ENCODE assay signal across 1 cellular context in genomic region chr13:57629821-57630235, GRCh38.
TF ChIP-seq lines count a peak whose summit lies in the region.

No MANE protein-coding gene starts in this region.

TF ChIP-seq in GM12878, 131 proteins besides CTCF, POLR2A, EP300 and RAD21 (continued from another document):
- TF ChIP-seq E4F1 (IDR thresholded peaks at IDR 0.05; ENCODE audit: borderline replicate concordance, partially characterized antibody), result no peak
- no peak for TF ChIP-seq IRF4 (IDR thresholded peaks at IDR 0.05; ENCODE audit: low read depth, low read length)
- no peak for TF ChIP-seq SMAD5 (IDR thresholded peaks at IDR 0.05; ENCODE audit: low read depth)
- TF ChIP-seq MAX (IDR thresholded peaks at IDR 0.05; ENCODE audit: low read depth, low read length), result no peak
- no peak for TF ChIP-seq USF1 (IDR thresholded peaks at IDR 0.05; ENCODE audit: borderline replicate concordance, extremely low read length, insufficient read depth, low read depth, low read length)
- no peak for TF ChIP-seq SREBF2 (IDR thresholded peaks at IDR 0.05; ENCODE audit: low read length)
- TF ChIP-seq TCF12 (IDR thresholded peaks at IDR 0.05; ENCODE audit: low read depth, low read length), result no peak
- TF ChIP-seq MYB (IDR thresholded peaks at IDR 0.05; ENCODE audit: borderline replicate concordance, low read depth, low read length), result no peak
- no peak for TF ChIP-seq WRNIP1 (IDR thresholded peaks at IDR 0.05; ENCODE audit: borderline replicate concordance, low read depth, low read length)
